Comparison of ENCODE assay signal across 30 cellular contexts in genomic region chr7:157617401-157617800, GRCh38.
"Had no signal": no experiment of that assay in that cellular context is flagged by ENCODE, and none has a peak within 500 bp of the region (broad histone marks: within the 10 kb centered on the region; RNA-seq: fewer than 3 reads in every experiment).

No MANE protein-coding gene starts in this region.

- H3K9me3 Mint-ChIP-seq: activated CD8-positive, alpha-beta T cell treated with anti-CD3 and anti-CD28 coated beads for 36 hours; activated naive CD4-positive, alpha-beta T cell treated with anti-CD3 and anti-CD28 coated beads, Interleukin-2, amount 10 ng/mL, durations not matched to agents 7 days and 5 days; activated naive CD4-positive, alpha-beta T cell treated with anti-CD3 and anti-CD28 coated beads, Interleukin-2, amount 50 U/mL, for 72 hours; activated T-cell treated with anti-CD3 and anti-CD28 coated beads, Interleukin-2, amount 50 U/mL, for 24 hours; activated T-cell treated with anti-CD3 and anti-CD28 coated beads, Interleukin-2, amount 50 U/mL, for 72 hours; effector memory CD8-positive, alpha-beta T cell had no signal

- H3K27ac Mint-ChIP-seq: activated CD8-positive, alpha-beta T cell treated with anti-CD3 and anti-CD28 coated beads for 36 hours; activated naive CD4-positive, alpha-beta T cell treated with anti-CD3 and anti-CD28 coated beads, Interleukin-2, amount 10 ng/mL, durations not matched to agents 7 days and 5 days; activated naive CD4-positive, alpha-beta T cell treated with anti-CD3 and anti-CD28 coated beads, Interleukin-2, amount 50 U/mL, for 72 hours; activated T-cell treated with anti-CD3 and anti-CD28 coated beads, Interleukin-2, amount 50 U/mL, for 24 hours; activated T-cell treated with anti-CD3 and anti-CD28 coated beads, Interleukin-2, amount 50 U/mL, for 72 hours; effector memory CD8-positive, alpha-beta T cell had no signal

- H3K36me3 Mint-ChIP-seq: activated naive CD4-positive, alpha-beta T cell treated with anti-CD3 and anti-CD28 coated beads, Interleukin-2, amount 10 ng/mL, durations not matched to agents 7 days and 5 days had no signal

- H3K9me3 ChIP-seq: adrenal gland, body of pancreas, esophagus squamous epithelium, gastroesophageal sphincter, heart right ventricle had no signal

- H3K27me3 Mint-ChIP-seq: activated CD8-positive, alpha-beta T cell treated with anti-CD3 and anti-CD28 coated beads for 36 hours had no signal

- H3K27ac ChIP-seq: adrenal gland, body of pancreas, epithelial cell of prostate, esophagus squamous epithelium, gastroesophageal sphincter, heart right ventricle had no signal

- DNase-seq: activated CD4-positive, alpha-beta T cell treated with anti-CD3 and anti-CD28 coated beads for 48 hours; activated CD4-positive, alpha-beta T cell treated with anti-CD3 and anti-CD28 coated beads, Interleukin-2, amount 50 U/mL, for 1 hour; activated CD4-positive, alpha-beta T cell treated with anti-CD3 and anti-CD28 coated beads, Interleukin-2, amount 50 U/mL, for 48 hours; activated CD4-positive, CD25-positive, alpha-beta regulatory T cell; activated CD8-positive, alpha-beta memory T cell treated with anti-CD3 and anti-CD28 coated beads for 24 hours; activated CD8-positive, alpha-beta memory T cell treated with anti-CD3 and anti-CD28 coated beads, Interleukin-2, amount 50 U/mL, for 4 hours; activated CD8-positive, alpha-beta T cell treated with anti-CD3 and anti-CD28 coated beads for 36 hours; activated gamma-delta T cell; activated naive CD4-positive, alpha-beta T cell; activated naive CD4-positive, alpha-beta T cell treated with anti-CD3 and anti-CD28 coated beads, Interleukin-2, amount 10 ng/mL, durations not matched to agents 7 days and 5 days; activated T-cell treated with anti-CD3 and anti-CD28 coated beads for 4 hours; activated T-cell treated with anti-CD3 and anti-CD28 coated beads, Interleukin-2, amount 50 U/mL, for 24 hours; activated T-cell treated with anti-CD3 and anti-CD28 coated beads, Interleukin-2, amount 50 U/mL, for 72 hours; adrenal gland; amygdala; body of pancreas; caudate nucleus; cortex of kidney; dermis blood vessel endothelial cell; effector CD4-positive, alpha-beta T cell; effector memory CD8-positive, alpha-beta T cell; esophagus squamous epithelium; foreskin melanocyte; heart right ventricle; T-helper 2 cell had no signal

- H3K27me3 ChIP-seq: adrenal gland, body of pancreas had no signal

- ATAC-seq: activated CD8-positive, alpha-beta T cell treated with anti-CD3 and anti-CD28 coated beads for 36 hours; activated naive CD4-positive, alpha-beta T cell treated with anti-CD3 and anti-CD28 coated beads, Interleukin-2, amount 50 U/mL, for 72 hours; activated T-cell treated with anti-CD3 and anti-CD28 coated beads, Interleukin-2, amount 50 U/mL, for 72 hours; body of pancreas; effector memory CD8-positive, alpha-beta T cell; gastroesophageal sphincter; heart right ventricle had no signal

- FAIRE-seq: colon, endothelial cell of umbilical vein had no signal

- H3K36me3 ChIP-seq: adrenal gland, esophagus squamous epithelium, gastroesophageal sphincter, heart right ventricle had no signal

- H3K4me3 Mint-ChIP-seq: activated CD8-positive, alpha-beta T cell treated with anti-CD3 and anti-CD28 coated beads for 36 hours; activated naive CD4-positive, alpha-beta T cell treated with anti-CD3 and anti-CD28 coated beads, Interleukin-2, amount 10 ng/mL, durations not matched to agents 7 days and 5 days; activated T-cell treated with anti-CD3 and anti-CD28 coated beads, Interleukin-2, amount 50 U/mL, for 24 hours; activated T-cell treated with anti-CD3 and anti-CD28 coated beads, Interleukin-2, amount 50 U/mL, for 72 hours; effector memory CD8-positive, alpha-beta T cell had no signal

- H3K4me3 ChIP-seq: adrenal gland, body of pancreas, esophagus squamous epithelium, gastroesophageal sphincter, heart right ventricle had no signal

- H3K4me1 ChIP-seq: body of pancreas had no signal
